In genomic region chr12:92438641-92439396, GRCh38 we compare ENCODE assay signal across 18 cellular contexts.
DNase-seq lines count a peak whose midpoint lies in the region; ATAC-seq, FAIRE-seq and TF ChIP-seq lines count a peak whose summit lies in the region.
"Had no signal": no experiment of that assay in that cellular context is flagged by ENCODE, and none has a peak within 500 bp of the region (broad histone marks: within the 10 kb centered on the region; RNA-seq: fewer than 3 reads in every experiment).

No MANE protein-coding gene starts in this region.

- peak overlapping the region; percentile 56 for H3K4me2 ChIP-seq in BLaER1

- H3K27me3 Mint-ChIP-seq in osteocyte (ENCODE audit: unreplicated experiment), result no peaks in the 10 kb centered on the region

- TF ChIP-seq CTCF in bronchial epithelial cell (IDR thresholded peaks at IDR 0.05; ENCODE audit: insufficient read depth, low read length, severe bottlenecking) (no peak), osteocyte (IDR thresholded peaks at IDR 0.05) (no peak), prostate gland (IDR thresholded peaks at IDR 0.05) (no peak)

- H3K4me1 ChIP-seq in BLaER1 (peaks cover 52% of the 10 kb centered on the region), HUES48 (ENCODE audit: control insufficient read depth, insufficient read depth, low read length) (peaks cover 9% of the 10 kb centered on the region), prostate gland (replicated peaks) (no peaks in the 10 kb centered on the region)
- H3K4me1 ChIP-seq: lower lobe of right lung had no signal

- ATAC-seq in esophagus mucosa (no peak), GM19463 (IDR thresholded peaks at IDR 0.05; ENCODE audit: unreplicated experiment) (no peak)
- ATAC-seq: activated T-cell treated with anti-CD3 and anti-CD28 coated beads, Interleukin-2, amount 50 U/mL, for 4 hours; lower lobe of right lung had no signal

- peak overlapping the region; percentile 46 for H3K27ac Mint-ChIP-seq in osteocyte (ENCODE audit: unreplicated experiment)

- H3K36me3 ChIP-seq in BLaER1, result no peaks in the 10 kb centered on the region
- H3K36me3 ChIP-seq in HUES48 (ENCODE audit: control insufficient read depth, insufficient read depth, low read length), result no peaks in the 10 kb centered on the region
- H3K36me3 ChIP-seq in bronchial epithelial cell (ENCODE audit: control insufficient read depth, insufficient read depth, low read length), result no peaks in the 10 kb centered on the region
- H3K36me3 ChIP-seq in prostate gland, result no peaks in the 10 kb centered on the region
- H3K36me3 ChIP-seq: esophagus squamous epithelium, lower lobe of right lung, SJCRH30 had no signal

- no peaks in the 10 kb centered on the region for H4K20me1 ChIP-seq in BLaER1

- H3K4me3 ChIP-seq in BLaER1, result no peak overlapping the region
- H3K4me3 ChIP-seq in HUES48 (ENCODE audit: low read depth, low read length), result no peak overlapping the region
- no peak overlapping the region for H3K4me3 ChIP-seq in bronchial epithelial cell (ENCODE audit: low read depth, low read length)
- no peak overlapping the region for H3K4me3 ChIP-seq in prostate gland
- H3K4me3 ChIP-seq: esophagus squamous epithelium, lower lobe of right lung, SJCRH30 had no signal

- peaks cover 19% of the 10 kb centered on the region for H3K4me1 Mint-ChIP-seq in osteocyte (ENCODE audit: unreplicated experiment)

- no peaks in the 10 kb centered on the region for H3K9me3 Mint-ChIP-seq in osteocyte (ENCODE audit: unreplicated experiment)

- intact Hi-C loops in prostate gland (cut with DNase I), result no loop called here

- H3K36me3 Mint-ChIP-seq in osteocyte (ENCODE audit: unreplicated experiment), result no peaks in the 10 kb centered on the region

- H3K27ac ChIP-seq in BLaER1, result no peak overlapping the region
- H3K27ac ChIP-seq in HUES48 (ENCODE audit: low read depth, low read length), result peak overlapping the region; percentile 5
- H3K27ac ChIP-seq in prostate gland, result no peak overlapping the region
- H3K27ac ChIP-seq: esophagus squamous epithelium, lower lobe of right lung, SJCRH30 had no signal

- 80% methylated on average over 4 of the region's 4 CpGs for WGBS in prostate gland

- no peak overlapping the region for H3K9ac ChIP-seq in BLaER1
- no peak overlapping the region for H3K9ac ChIP-seq in HUES48 (ENCODE audit: low read depth, low read length)

- H3K9me3 ChIP-seq in BLaER1, result peaks cover 25% of the 10 kb centered on the region
- no peaks in the 10 kb centered on the region for H3K9me3 ChIP-seq in HUES48 (ENCODE audit: control insufficient read depth, insufficient read depth, low read length)
- H3K9me3 ChIP-seq in prostate gland, result no peaks in the 10 kb centered on the region
- H3K9me3 ChIP-seq: esophagus squamous epithelium, lower lobe of right lung, SJCRH30 had no signal

- H3K4me3 Mint-ChIP-seq in osteocyte (ENCODE audit: unreplicated experiment), result no peak overlapping the region
- H3K4me3 Mint-ChIP-seq: activated T-cell treated with anti-CD3 and anti-CD28 coated beads, Interleukin-2, amount 50 U/mL, for 4 hours had no signal

- no peak for TF ChIP-seq POLR2A in prostate gland (IDR thresholded peaks at IDR 0.05)

- no peaks in the 10 kb centered on the region for H3K27me3 ChIP-seq in BLaER1
- no peaks in the 10 kb centered on the region for H3K27me3 ChIP-seq in HUES48 (ENCODE audit: control insufficient read depth, insufficient read depth, low read length)
- H3K27me3 ChIP-seq in bronchial epithelial cell (ENCODE audit: control insufficient read depth, insufficient read depth, low read length), result no peaks in the 10 kb centered on the region
- H3K27me3 ChIP-seq in prostate gland (replicated peaks; ENCODE audit: insufficient read depth), result no peaks in the 10 kb centered on the region
- H3K27me3 ChIP-seq: esophagus squamous epithelium, SJCRH30 had no signal

- DNase-seq in bronchial epithelial cell (ENCODE audit: low read depth) (no peak), osteocyte (ENCODE audit: extremely low spot score, unreplicated experiment) (no peak), prostate gland (ENCODE audit: low spot score) (no peak), NCI-H2029 (lab: John Stamatoyannopoulos, UW) (no peak)
- DNase-seq: activated T-cell treated with anti-CD3 and anti-CD28 coated beads, Interleukin-2, amount 50 U/mL, for 4 hours; amygdala; cortex of kidney; DMS79 treated with DMSO at 0.1 percent for 48 hours; esophagus squamous epithelium; lower lobe of right lung; NCI-H1048; NCI-H2171; SJCRH30; substantia nigra had no signal

- FAIRE-seq in bronchial epithelial cell (lab: Jason Lieb, UNC), result peak; percentile 55
